In the genomic region with DNA sequence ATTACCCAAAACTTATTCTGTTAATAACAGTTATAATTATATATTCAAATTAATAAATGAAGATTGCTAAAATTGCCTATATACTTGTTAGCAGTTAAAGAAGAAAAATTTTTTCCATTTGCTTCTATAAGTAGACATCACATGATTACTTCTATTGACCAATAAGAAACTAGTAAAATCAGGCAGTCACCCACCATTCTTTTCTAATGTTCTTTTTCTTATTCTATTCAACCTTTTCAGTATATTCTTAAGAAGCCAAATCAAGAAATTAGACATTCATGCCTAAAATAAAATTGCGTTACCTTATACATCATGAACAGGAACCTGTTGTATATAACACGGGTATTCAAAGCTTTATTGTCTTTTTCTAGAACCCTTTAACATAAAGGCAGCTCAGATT, we compare ENCODE assay signal across 1 cellular context.
TF ChIP-seq lines count a peak whose summit lies in the region.

No MANE protein-coding gene starts in this region.

TF ChIP-seq in liver, 16 proteins besides CTCF, POLR2A, EP300 and RAD21 (continued from another document):
- TF ChIP-seq ZBTB33 (IDR thresholded peaks at IDR 0.05) (no peak), RXRA (IDR thresholded peaks at IDR 0.05) (no peak), FOXA2 (IDR thresholded peaks at IDR 0.05) (no peak), HNF4A (conservative IDR thresholded peaks at IDR 0.05) (no peak), EGR1 (IDR thresholded peaks at IDR 0.05; ENCODE audit: low read depth in 2 of 2) (no peak), NR2F2 (IDR thresholded peaks at IDR 0.05) (no peak), MAX (IDR thresholded peaks at IDR 0.05) (no peak)
